5 cellular contexts compared by ENCODE assay signal in the genomic region with DNA sequence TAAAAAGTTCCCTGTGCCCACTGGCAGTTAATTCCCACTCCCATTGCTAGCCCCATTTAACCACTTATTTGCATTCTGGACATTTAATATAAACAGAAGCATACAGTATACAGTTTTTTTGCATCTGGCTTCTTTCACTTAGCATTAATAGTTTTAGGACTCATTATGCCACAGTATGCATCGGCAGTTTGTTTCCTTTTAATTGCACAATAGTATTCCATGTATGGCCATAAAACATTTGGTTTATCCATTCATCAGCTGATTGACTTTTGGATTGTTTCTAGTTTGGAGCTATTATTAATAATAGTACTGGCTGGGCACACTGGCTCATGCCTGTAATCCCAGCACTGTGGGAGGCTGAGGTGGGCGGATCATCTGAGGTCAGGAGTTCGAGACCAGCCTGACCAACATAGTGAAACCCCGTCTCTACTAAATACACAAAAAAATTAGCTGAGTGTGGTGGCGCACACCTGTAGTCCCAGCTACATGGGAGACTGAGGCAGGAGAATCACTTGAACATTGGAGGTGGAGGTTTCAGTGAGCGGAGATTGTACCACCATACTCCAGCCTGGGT.
DNase-seq lines count a peak whose midpoint lies in the region; ATAC-seq, FAIRE-seq and TF ChIP-seq lines count a peak whose summit lies in the region.
"Not testable (repeated sequence)": the region's sequence is repeated elsewhere in the genome, so short reads cannot be mapped to it uniquely, and the experiment has no call there.

No MANE protein-coding gene starts in this region.

- not testable (repeated sequence) for H2AFZ ChIP-seq in IMR-90 (replicated peaks; ENCODE audit: low read length, poor library complexity); K562 (ENCODE audit: low read depth, low read length); HepG2 (ENCODE audit: low read length)

- H3K9me3 ChIP-seq in HEK293 (ENCODE audit: control insufficient read depth, insufficient read depth, low read depth, low read length); K562 (replicated peaks; ENCODE audit: control insufficient read depth, insufficient read depth, low read depth, low read length); HepG2 (ENCODE audit: low read length): not testable (repeated sequence)
- H3K9me3 ChIP-seq in IMR-90 (ENCODE audit: control insufficient read depth, insufficient read depth, low read length), result peaks cover 13% of the 10 kb centered on the region

- not testable (repeated sequence) for H3K79me2 ChIP-seq in K562 (ENCODE audit: control insufficient read depth, insufficient read depth, low read length); HepG2 (ENCODE audit: insufficient read depth, low read length)

- H3K27ac ChIP-seq in HEK293 (ENCODE audit: extremely low read depth, low read depth, low read length); IMR-90 (ENCODE audit: insufficient read depth, low read length); K562 (ENCODE audit: extremely low read depth, low read depth, low read length); HepG2 (ENCODE audit: extremely low read length, insufficient read depth, low read length): not testable (repeated sequence)
- H3K27ac ChIP-seq in VCaP, result peak overlapping the region; percentile 81; the same call in 1 of the 2 replicates

- intact Hi-C loops in IMR-90 (cut with micrococcal nuclease); K562 (cut with micrococcal nuclease); HepG2 (cut with micrococcal nuclease; ENCODE audit: unreplicated experiment): not testable (repeated sequence)

- dilution Hi-C loops in IMR-90 (cut with HindIII; ENCODE audit: low sequenced_read_pairs, unreplicated experiment), result not testable (repeated sequence)

- H3K27me3 ChIP-seq in IMR-90 (ENCODE audit: control insufficient read depth, insufficient read depth, low read length); K562 (ENCODE audit: control insufficient read depth in 2 of 2, insufficient read depth in 2 of 2, low read length in 2 of 2); HepG2 (ENCODE audit: control insufficient read depth in 1 of 2, insufficient read depth in 2 of 2, low read length in 2 of 2): not testable (repeated sequence)

- not testable (repeated sequence) for H4K91ac ChIP-seq in IMR-90 (ENCODE audit: insufficient read depth, low read depth, low read length)

- DNase-seq in IMR-90; K562 (ENCODE audit: extremely low read depth in 1 of 4, low spot score in 3 of 4); HepG2 (ENCODE audit: low spot score): not testable (repeated sequence)

- not testable (repeated sequence) for BruUV-seq in IMR-90 (replicated peaks; lab: Mats Ljungman, UMichigan); K562 (replicated peaks; lab: Mats Ljungman, UMichigan); HepG2 (replicated peaks; lab: Mats Ljungman, UMichigan)

- not testable (repeated sequence) for H3K4ac ChIP-seq in IMR-90 (ENCODE audit: low read depth, low read length)

- H3K4me3 ChIP-seq in HEK293 (ENCODE audit: low read depth, low read length); IMR-90 (ENCODE audit: insufficient read depth, low read depth, low read length); K562; HepG2 (replicated peaks in 1 of 3; ENCODE audit: insufficient read depth in 1 of 3, low read depth in 2 of 3, low read length in 3 of 3): not testable (repeated sequence)

- H2BK20ac ChIP-seq in IMR-90 (ENCODE audit: low read depth, low read length), result not testable (repeated sequence)

- not testable (repeated sequence) for H3K4me2 ChIP-seq in IMR-90 (ENCODE audit: low read depth, low read length); K562 (ENCODE audit: insufficient read depth, low read length); HepG2 (ENCODE audit: low read depth, low read length)

- H4K8ac ChIP-seq in IMR-90 (ENCODE audit: low read depth in 2 of 2, low read length in 2 of 2), result not testable (repeated sequence)

- not testable (repeated sequence) for H3K4me1 ChIP-seq in HEK293 (ENCODE audit: control insufficient read depth, insufficient read depth, low read length); IMR-90 (ENCODE audit: control insufficient read depth, insufficient read depth, low read length); K562 (replicated peaks in 1 of 2; ENCODE audit: control insufficient read depth in 2 of 2, insufficient read depth in 2 of 2, low read length in 2 of 2); HepG2 (ENCODE audit: insufficient read depth, low read length)

- not testable (repeated sequence) for H3K56ac ChIP-seq in IMR-90 (ENCODE audit: extremely low read depth, insufficient read depth, low read length)

- not testable (repeated sequence) for H2BK120ac ChIP-seq in IMR-90 (ENCODE audit: low read depth, low read length)

- not testable (repeated sequence) for H2AK5ac ChIP-seq in IMR-90 (ENCODE audit: low read depth, low read length)

- TF ChIP-seq POLR2A in IMR-90 (IDR thresholded peaks at IDR 0.05; ENCODE audit: low read depth, low read length); K562 (conservative IDR thresholded peaks at IDR 0.05); HepG2 (IDR thresholded peaks at IDR 0.05; ENCODE audit: insufficient read depth in 1 of 2, low read depth in 2 of 2, low read length in 2 of 2): not testable (repeated sequence)

- H3K23ac ChIP-seq in IMR-90 (ENCODE audit: low read depth, low read length), result not testable (repeated sequence)

- not testable (repeated sequence) for H3K9ac ChIP-seq in IMR-90 (ENCODE audit: low read depth, low read length); K562 (ENCODE audit: insufficient read depth in 1 of 2, low read depth in 2 of 2, low read length in 2 of 2); HepG2 (ENCODE audit: insufficient read depth, low read depth, low read length)

- not testable (repeated sequence) for H3K18ac ChIP-seq in IMR-90 (ENCODE audit: low read depth, low read length)

- not testable (repeated sequence) for ATAC-seq in IMR-90 (ENCODE audit: low read depth); K562; HepG2

- POLR2A ChIA-PET in HEK293 (lab: Yijun Ruan, JAX); IMR-90 (lab: Charles Lee; ENCODE audit: unreplicated experiment); K562 (lab: Yijun Ruan, JAX); HepG2 (lab: Yijun Ruan, JAX): not testable (repeated sequence)

- not testable (repeated sequence) for H2BK15ac ChIP-seq in IMR-90 (ENCODE audit: low read depth, low read length)

- not testable (repeated sequence) for H3K36me3 ChIP-seq in HEK293 (ENCODE audit: control insufficient read depth in 2 of 2, insufficient read depth in 1 of 2, low read length in 2 of 2); IMR-90 (ENCODE audit: control insufficient read depth, insufficient read depth, low read length); K562 (ENCODE audit: control insufficient read depth, insufficient read depth, low read length); HepG2 (replicated peaks in 1 of 2; ENCODE audit: control insufficient read depth in 1 of 2, insufficient read depth in 2 of 2, low read length in 2 of 2)

- no CpG with 5 or more reads among the region's 6 CpGs for WGBS in IMR-90 (ENCODE audit: extremely low coverage in 2 of 2, insufficient read length in 1 of 2), 2 experiments
- 5% methylated on average over 6 of the region's 6 CpGs for WGBS in K562 (ENCODE audit: insufficient coverage, low coverage, missing lambda C conversion rate)
- 30% methylated on average over 6 of the region's 6 CpGs for WGBS in HepG2 (ENCODE audit: low lambda C conversion rate)

- not testable (repeated sequence) for H2AK9ac ChIP-seq in IMR-90 (replicated peaks; ENCODE audit: low read depth, low read length, poor library complexity)

- not testable (repeated sequence) for H3K14ac ChIP-seq in IMR-90 (replicated peaks; ENCODE audit: low read depth, low read length)

- not testable (repeated sequence) for TF ChIP-seq CTCF in HEK293 (tag by site-specific recombination; IDR thresholded peaks at IDR 0.05); IMR-90 (conservative IDR thresholded peaks at IDR 0.05; ENCODE audit: low read depth, low read length); VCaP (conservative IDR thresholded peaks at IDR 0.05); K562 (IDR thresholded peaks at IDR 0.05 in 2 of 3, conservative IDR thresholded peaks at IDR 0.05 in 1 of 3; ENCODE audit: insufficient read depth in 2 of 3, low read depth in 1 of 3, low read length in 3 of 3); HepG2 (CRISPR knock-in tag; IDR thresholded peaks at IDR 0.05)

- H2BK5ac ChIP-seq in IMR-90 (ENCODE audit: low read depth, low read length, poor library complexity, severe bottlenecking), result not testable (repeated sequence)

- CTCF ChIA-PET in HEK293 (lab: Yijun Ruan, JAX); IMR-90 (lab: Yijun Ruan, JAX); K562 (lab: Yijun Ruan, JAX; ENCODE audit: low intra/inter-chr PET ratio); HepG2 (lab: Yijun Ruan, JAX; ENCODE audit: low intra/inter-chr PET ratio, low total read pairs): not testable (repeated sequence)

- TF ChIP-seq RAD21 in IMR-90 (IDR thresholded peaks at IDR 0.05; ENCODE audit: low read length); K562 (CRISPR knock-in tag; conservative IDR thresholded peaks at IDR 0.05 in 1 of 2, IDR thresholded peaks at IDR 0.05 in 1 of 2); HepG2 (CRISPR knock-in tag; IDR thresholded peaks at IDR 0.05): not testable (repeated sequence)

- in situ Hi-C loops in IMR-90 (cut with MboI; ENCODE audit: low sequenced_read_pairs); HepG2 (cut with HindIII; ENCODE audit: extremely low pct_ligation_motif_present, low pct_unique_long_range_greater_than_20kb): not testable (repeated sequence)
- in situ Hi-C loops in K562 (cut with MboI), result loop anchor here (10.0 kb wide), 1 partner anchor 416 kb away; no protein-coding TSS in a partner anchor

- not testable (repeated sequence) for FAIRE-seq in K562 (lab: Jason Lieb, UNC); HepG2 (lab: Jason Lieb, UNC)

- not testable (repeated sequence) for H3K9me1 ChIP-seq in IMR-90 (ENCODE audit: insufficient read depth, low read length); K562 (ENCODE audit: control insufficient read depth, insufficient read depth, low read length)

- H4K20me1 ChIP-seq in IMR-90 (ENCODE audit: insufficient read depth, low read length); K562 (replicated peaks; ENCODE audit: control insufficient read depth, insufficient read depth, low read length); HepG2 (ENCODE audit: insufficient read depth, low read length): not testable (repeated sequence)

- not testable (repeated sequence) for H3K79me1 ChIP-seq in IMR-90 (ENCODE audit: low read depth in 1 of 2, low read length in 2 of 2)

- not testable (repeated sequence) for TF ChIP-seq EP300 in K562 (IDR thresholded peaks at IDR 0.05; ENCODE audit: low read length); HepG2 (IDR thresholded peaks at IDR 0.05; ENCODE audit: low read depth in 2 of 2, low read length in 2 of 2); HepG2 (CRISPR knock-in tag; IDR thresholded peaks at IDR 0.05; ENCODE audit: borderline replicate concordance)

- not testable (repeated sequence) for H4K5ac ChIP-seq in IMR-90 (ENCODE audit: low read depth, low read length)
